Comparison of ENCODE assay signal across 24 cellular contexts in the genomic region with DNA sequence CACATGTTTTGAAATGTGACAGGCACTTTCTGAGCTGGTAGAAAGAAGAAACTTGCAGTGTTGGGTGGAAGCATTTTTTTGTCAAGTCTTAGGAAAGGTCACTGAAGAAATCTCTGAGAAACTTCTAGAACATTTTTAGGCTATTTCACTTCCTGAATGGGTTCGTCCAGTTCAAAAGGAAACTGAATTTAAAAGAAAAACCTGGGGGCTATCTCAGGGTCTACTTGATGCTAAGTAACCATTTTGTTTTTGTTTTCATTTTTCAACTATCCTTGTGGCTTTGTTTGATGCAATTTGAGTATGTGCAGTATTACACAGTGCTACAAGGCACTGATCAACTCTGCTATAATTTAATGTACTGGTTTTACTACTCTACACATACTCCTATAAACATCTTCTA. TPM values are rescaled to one million over a fixed set of nuclear protein-coding genes. Genes with fewer than 3 reads are reported as not detected.
DNase-seq lines count a peak whose midpoint lies in the region; ATAC-seq and TF ChIP-seq lines count a peak whose summit lies in the region.
"Had no signal": no experiment of that assay in that cellular context is flagged by ENCODE, and none has a peak within 500 bp of the region (broad histone marks: within the 10 kb centered on the region; RNA-seq: fewer than 3 reads in every experiment).

No MANE protein-coding gene starts in this region.

- peak overlapping the region; percentile 7 for H3K4me2 ChIP-seq in MM.1S (ENCODE audit: low read depth, low read length)

- H3K27me3 ChIP-seq in MM.1S (replicated peaks; ENCODE audit: insufficient read depth, low read length): no peaks in the 10 kb centered on the region

- H3K79me2 ChIP-seq in MM.1S (ENCODE audit: low read length): no peaks in the 10 kb centered on the region

- H3K4me3 ChIP-seq in MM.1S (ENCODE audit: low read length): no peak overlapping the region
- H3K4me3 ChIP-seq: SJCRH30 had no signal

- H3K9me3 ChIP-seq in MM.1S (replicated peaks; ENCODE audit: insufficient read depth, low read length): no peaks in the 10 kb centered on the region
- H3K9me3 ChIP-seq: SJCRH30 had no signal

- no peak for TF ChIP-seq CTCF in MM.1S (IDR thresholded peaks at IDR 0.05; ENCODE audit: low read length)

- no peak overlapping the region for H3K27ac ChIP-seq in MM.1S (ENCODE audit: low read length)
- H3K27ac ChIP-seq: SJCRH30 had no signal

- H3K36me3 ChIP-seq in MM.1S (replicated peaks; ENCODE audit: insufficient read depth, low read length): no peaks in the 10 kb centered on the region
- H3K36me3 ChIP-seq: SJCRH30 had no signal

- ATAC-seq in GM18498 (IDR thresholded peaks at IDR 0.05; ENCODE audit: unreplicated experiment): peak; percentile 48
- ATAC-seq in GM19463 (IDR thresholded peaks at IDR 0.05; ENCODE audit: unreplicated experiment): peak; percentile 52
- ATAC-seq in HG03045 (IDR thresholded peaks at IDR 0.05; ENCODE audit: unreplicated experiment): peak; percentile 70
- ATAC-seq in HG03139 (IDR thresholded peaks at IDR 0.05; ENCODE audit: unreplicated experiment): no peak
- no peak for ATAC-seq in left lobe of liver
- ATAC-seq: left ventricle myocardium superior, Panc1 had no signal

- H3K4me1 ChIP-seq in MM.1S (ENCODE audit: low read length): peaks cover 18% of the 10 kb centered on the region; the same call in 1 of the 2 replicates

- peak; percentile 48 for DNase-seq in MM.1S
- DNase-seq in SK-N-DZ (ENCODE audit: low spot score): no peak
- no peak for DNase-seq in left lobe of liver (ENCODE audit: low spot score)
- DNase-seq in DMS114 treated with DMSO at 0.1 percent for 48 hours (lab: John Stamatoyannopoulos, UW; ENCODE audit: unreplicated experiment): no peak
- DNase-seq: 8988T; activated CD4-positive, alpha-beta T cell treated with anti-CD3 and anti-CD28 coated beads for 1 hour; activated effector memory CD4-positive, alpha-beta T cell treated with anti-CD3 and anti-CD28 coated beads, Interleukin-2, amount 50 U/mL, for 16 hours; activated naive CD8-positive, alpha-beta T cell treated with anti-CD3 and anti-CD28 coated beads, Interleukin-2, amount 10 ng/mL, durations not matched to agents 7 days and 5 days; CD4-positive, alpha-beta T cell; central memory CD4-positive, alpha-beta T cell; DMS153; left ventricle myocardium superior; natural killer cell; NCI-H1417; NCI-H2081 treated with DMSO at 0.1 percent for 48 hours; retina; SJCRH30; small intestine; stimulated activated CD4-positive, alpha-beta T cell treated with anti-CD3 and anti-CD28 coated beads, Interleukin-2, amount 100 ng/mL, for 24 hours had no signal

- no peaks in the 10 kb centered on the region for H3K9me2 ChIP-seq in MM.1S (replicated peaks; ENCODE audit: insufficient read depth, low read length)

- no peaks in the 10 kb centered on the region for H3F3A ChIP-seq in MM.1S (ENCODE audit: insufficient read depth, low read length)

- H3K9ac ChIP-seq in MM.1S (ENCODE audit: low read length): no peak overlapping the region

- 0 out of 2 replicates have a peak overlapping the region, but pooled peaks have one; percentile 4 for H2AFZ ChIP-seq in MM.1S (ENCODE audit: low read length)

- no peaks in the 10 kb centered on the region for H4K20me1 ChIP-seq in MM.1S (ENCODE audit: insufficient read depth, low read length)

RNA-seq across cellular contexts. Expression of a gene that starts 34.0 kb away (rescaled TPM):
- polyA plus RNA-seq in SK-N-DZ (2014; cell fraction: cytosol; rRNA removed): 9.4 and 15.3 TPM in 2 replicates
- 3.5 and 9.1 TPM in 2 replicates for polyA plus RNA-seq in SK-N-DZ (2014; cell fraction: nucleus; rRNA removed)
- 7.4 TPM for total RNA-seq in left lobe of liver

Comparison
In these comparisons a context has a peak if more than half of its experiments do, and no peak if none do; other contexts are left out.
1. ATAC-seq: peak in GM18498 (single experiment), GM19463 (single experiment) and HG03045 (single experiment); none in HG03139 (single experiment) and left lobe of liver (single experiment).